In genomic region chr11:90701040-90701439, GRCh38 we compare ENCODE assay signal across 17 cellular contexts.
DNase-seq lines count a peak whose midpoint lies in the region; ATAC-seq and TF ChIP-seq lines count a peak whose summit lies in the region.
"Had no signal": no experiment of that assay in that cellular context is flagged by ENCODE, and none has a peak within 500 bp of the region (broad histone marks: within the 10 kb centered on the region; RNA-seq: fewer than 3 reads in every experiment).

No MANE protein-coding gene starts in this region.

- no peaks in the 10 kb centered on the region for H3K4me1 ChIP-seq in upper lobe of left lung
- H3K4me1 ChIP-seq: suprapubic skin had no signal

- peak; percentile 89 for ATAC-seq in GM18858 (IDR thresholded peaks at IDR 0.05; ENCODE audit: unreplicated experiment)
- ATAC-seq in GM21526 (IDR thresholded peaks at IDR 0.05; ENCODE audit: low FRiP score, unreplicated experiment): peak; percentile 85
- ATAC-seq in HG03039 (IDR thresholded peaks at IDR 0.05; ENCODE audit: unreplicated experiment): peak; percentile 89
- ATAC-seq in upper lobe of left lung (ENCODE audit: low FRiP score in 2 of 2): no peak
- ATAC-seq: HCT116; natural killer cell treated with Interleukin-12 subunit alpha and Interleukin-12 subunit beta and Interleukin-15 and Interleukin-18, amount 100 ng/mL, for 72 hours had no signal

- DNase-seq in SHP77 treated with DMSO at 0.1 percent for 48 hours (lab: John Stamatoyannopoulos, UW): peak; percentile 73
- DNase-seq in upper lobe of left lung: no peak
- no peak for DNase-seq in HT-29 (ENCODE audit: low spot score)
- DNase-seq in activated CD4-positive, CD25-positive, alpha-beta regulatory T cell (lab: John Stamatoyannopoulos, UW): no peak
- DNase-seq: activated CD4-positive, alpha-beta T cell treated with anti-CD3 and anti-CD28 coated beads for 48 hours; activated T-cell treated with anti-CD3 and anti-CD28 coated beads, Interleukin-2, amount 50 U/mL, for 48 hours; central memory CD4-positive, alpha-beta T cell; endodermal cell; NCI-H2029 treated with DMSO at 0.1 percent for 48 hours; NCI-H82 had no signal

- H3K36me3 ChIP-seq in upper lobe of left lung: no peaks in the 10 kb centered on the region
- H3K36me3 ChIP-seq: suprapubic skin had no signal

- TF ChIP-seq EP300 in upper lobe of left lung (IDR thresholded peaks at IDR 0.05): no peak

- TF ChIP-seq CTCF in upper lobe of left lung (IDR thresholded peaks at IDR 0.05): no peak

- H3K4me3 ChIP-seq in upper lobe of left lung: no peak overlapping the region
- H3K4me3 ChIP-seq: suprapubic skin had no signal

- H3K27me3 ChIP-seq in upper lobe of left lung: no peaks in the 10 kb centered on the region
- H3K27me3 ChIP-seq: suprapubic skin had no signal

- WGBS in upper lobe of left lung, 2 donors: 40 to 50% methylated on average over 2 of the region's 2 CpGs

- TF ChIP-seq POLR2A in upper lobe of left lung (IDR thresholded peaks at IDR 0.05): no peak

- no peaks in the 10 kb centered on the region for H3K9me3 ChIP-seq in upper lobe of left lung

- H3K27ac ChIP-seq in upper lobe of left lung: no peak overlapping the region
- H3K27ac ChIP-seq: RWPE1, suprapubic skin had no signal

Comparison
In these comparisons a context has a peak if more than half of its experiments do, and no peak if none do; other contexts are left out.
1. ATAC-seq: peak in GM18858 (single experiment), GM21526 (single experiment) and HG03039 (single experiment); none in upper lobe of left lung (0 of 2).